ENCODE assay signal across 14 cellular contexts in genomic region chr5:3601929-3602712, GRCh38. TPM values are rescaled to one million over a fixed set of nuclear protein-coding genes. Genes with fewer than 3 reads are reported as not detected.
DNase-seq lines count a peak whose midpoint lies in the region; ATAC-seq and TF ChIP-seq lines count a peak whose summit lies in the region.
"Had no signal": no experiment of that assay in that cellular context is flagged by ENCODE, and none has a peak within 500 bp of the region (broad histone marks: within the 10 kb centered on the region; RNA-seq: fewer than 3 reads in every experiment).

No MANE protein-coding gene starts in this region.

- peaks cover 13% of the 10 kb centered on the region for H3K4me1 ChIP-seq in hepatocyte (ENCODE audit: insufficient read depth)
- no peaks in the 10 kb centered on the region for H3K4me1 ChIP-seq in parathyroid adenoma
- no peaks in the 10 kb centered on the region for H3K4me1 ChIP-seq in OCI-LY7 (ENCODE audit: insufficient read depth, low read length, poor library complexity, severe bottlenecking)

- H3K79me2 ChIP-seq in hepatocyte (no peaks in the 10 kb centered on the region), parathyroid adenoma (no peaks in the 10 kb centered on the region), OCI-LY7 (ENCODE audit: insufficient read depth, low read depth, low read length) (no peaks in the 10 kb centered on the region)

- H3K27me3 ChIP-seq in H7 (ENCODE audit: control insufficient read depth, insufficient read depth, low read length), result peaks cover 100% of the 10 kb centered on the region
- H3K27me3 ChIP-seq in hepatocyte, result peaks cover 99% of the 10 kb centered on the region
- no peaks in the 10 kb centered on the region for H3K27me3 ChIP-seq in parathyroid adenoma (ENCODE audit: control insufficient read depth, insufficient read depth, low read length)

- POLR2A ChIA-PET in activated naive CD8-positive, alpha-beta T cell treated with anti-CD3 and anti-CD28 coated beads, Interleukin-2, amount 10 ng/mL, durations not matched to agents 7 days and 5 days (lab: Charles Lee), result no interaction called here
- POLR2A ChIA-PET in OCI-LY7 (lab: Charles Lee), result no interaction called here

- H3K36me3 Mint-ChIP-seq in activated naive CD8-positive, alpha-beta T cell treated with anti-CD3 and anti-CD28 coated beads, Interleukin-2, amount 10 ng/mL, durations not matched to agents 7 days and 5 days, result peaks cover 2% of the 10 kb centered on the region

- H3K9me2 ChIP-seq in hepatocyte (replicated peaks; ENCODE audit: insufficient read depth) (no peaks in the 10 kb centered on the region), OCI-LY7 (ENCODE audit: insufficient read depth, low read length) (no peaks in the 10 kb centered on the region)

- H4K20me1 ChIP-seq in hepatocyte (ENCODE audit: insufficient read depth, poor library complexity, severe bottlenecking) (no peaks in the 10 kb centered on the region), OCI-LY7 (ENCODE audit: insufficient read depth, low read length) (no peaks in the 10 kb centered on the region)

- peak overlapping the region; percentile 28 for H3K4me3 ChIP-seq in H7 (ENCODE audit: insufficient read depth, low read depth, low read length)
- no peak overlapping the region for H3K4me3 ChIP-seq in hepatocyte
- no peak overlapping the region for H3K4me3 ChIP-seq in parathyroid adenoma (ENCODE audit: low read depth, low read length)
- no peak overlapping the region for H3K4me3 ChIP-seq in OCI-LY7 (ENCODE audit: low read depth, low read length, poor library complexity, severe bottlenecking)

- TF ChIP-seq CTCF in hepatocyte (IDR thresholded peaks at IDR 0.05; ENCODE audit: poor library complexity), result no peak
- TF ChIP-seq CTCF in parathyroid adenoma (IDR thresholded peaks at IDR 0.05), result no peak
- no peak for TF ChIP-seq CTCF in OCI-LY7 (conservative IDR thresholded peaks at IDR 0.05; ENCODE audit: low read length)

- H3K27ac ChIP-seq in hepatocyte (no peak overlapping the region), parathyroid adenoma (no peak overlapping the region), OCI-LY7 (ENCODE audit: low read depth, low read length, poor library complexity, severe bottlenecking) (no peak overlapping the region)
- H3K27ac ChIP-seq: ascending aorta, tibial nerve had no signal

- no peak overlapping the region for H3K9ac ChIP-seq in parathyroid adenoma

- H3K9me3 ChIP-seq in hepatocyte (ENCODE audit: low read depth) (no peaks in the 10 kb centered on the region), parathyroid adenoma (ENCODE audit: control insufficient read depth, low read length) (no peaks in the 10 kb centered on the region), OCI-LY7 (ENCODE audit: low read length) (no peaks in the 10 kb centered on the region)
- H3K9me3 ChIP-seq: ascending aorta, tibial nerve had no signal

- peaks cover 71% of the 10 kb centered on the region for H3K27me3 Mint-ChIP-seq in activated naive CD8-positive, alpha-beta T cell treated with anti-CD3 and anti-CD28 coated beads, Interleukin-2, amount 10 ng/mL, durations not matched to agents 7 days and 5 days

- CTCF ChIA-PET in OCI-LY7 (lab: Charles Lee; ENCODE audit: unreplicated experiment), result no interaction called here

- no peak overlapping the region for H3K4me3 Mint-ChIP-seq in activated naive CD8-positive, alpha-beta T cell treated with anti-CD3 and anti-CD28 coated beads, Interleukin-2, amount 10 ng/mL, durations not matched to agents 7 days and 5 days

- BruUV-seq in OCI-LY7 (replicated peaks; lab: Mats Ljungman, UMichigan), result no TSS peak

- peaks cover 7% of the 10 kb centered on the region for H3K9me3 Mint-ChIP-seq in activated naive CD8-positive, alpha-beta T cell treated with anti-CD3 and anti-CD28 coated beads, Interleukin-2, amount 10 ng/mL, durations not matched to agents 7 days and 5 days

- 3% methylated on average over 69 of the region's 69 CpGs for WGBS in hepatocyte (ENCODE audit: low lambda C conversion rate, missing lambda C conversion rate)

- no peak overlapping the region for H2AFZ ChIP-seq in hepatocyte
- no peak overlapping the region for H2AFZ ChIP-seq in parathyroid adenoma
- H2AFZ ChIP-seq in OCI-LY7 (ENCODE audit: low read length), result no peak overlapping the region

- peak overlapping the region; percentile 83 for H3K4me2 ChIP-seq in hepatocyte
- peak overlapping the region; percentile 32 for H3K4me2 ChIP-seq in parathyroid adenoma (ENCODE audit: low read length)
- no peak overlapping the region for H3K4me2 ChIP-seq in OCI-LY7 (ENCODE audit: low read length)

- no peaks in the 10 kb centered on the region for H3K4me1 Mint-ChIP-seq in activated naive CD8-positive, alpha-beta T cell treated with anti-CD3 and anti-CD28 coated beads, Interleukin-2, amount 10 ng/mL, durations not matched to agents 7 days and 5 days
- H3K4me1 Mint-ChIP-seq: CD8-positive, alpha-beta memory T cell had no signal

- peak overlapping the region; percentile 1 for H3K27ac Mint-ChIP-seq in activated naive CD8-positive, alpha-beta T cell treated with anti-CD3 and anti-CD28 coated beads, Interleukin-2, amount 10 ng/mL, durations not matched to agents 7 days and 5 days
- H3K27ac Mint-ChIP-seq: CD8-positive, alpha-beta memory T cell had no signal

- DNase-seq in H7, result peak; percentile 69
- peak; percentile 30 for DNase-seq in activated naive CD8-positive, alpha-beta T cell treated with anti-CD3 and anti-CD28 coated beads, Interleukin-2, amount 10 ng/mL, durations not matched to agents 7 days and 5 days
- DNase-seq in hepatocyte (ENCODE audit: low spot score), result no peak
- no peak for DNase-seq in OCI-LY7 (ENCODE audit: low spot score)
- no peak for DNase-seq in pons (ENCODE audit: low spot score)
- DNase-seq in glomerular visceral epithelial cell (ENCODE audit: extremely low spot score), result no peak
- no peak for DNase-seq in NCI-H1105 treated with DMSO at 0.1 percent for 48 hours (lab: John Stamatoyannopoulos, UW)
- DNase-seq: activated T-cell treated with anti-CD3 and anti-CD28 coated beads, Interleukin-2, amount 50 U/mL, for 1 hour; CD8-positive, alpha-beta memory T cell; NCI-H1694; NCI-H526 treated with DMSO at 0.1 percent for 48 hours had no signal

- ATAC-seq in activated naive CD8-positive, alpha-beta T cell treated with anti-CD3 and anti-CD28 coated beads, Interleukin-2, amount 10 ng/mL, durations not matched to agents 7 days and 5 days (ENCODE audit: low read depth), result no peak

- intact Hi-C loops in OCI-LY7 (cut with micrococcal nuclease; ENCODE audit: unreplicated experiment), result no loop called here

- H3K36me3 ChIP-seq in H7 (replicated peaks; ENCODE audit: control insufficient read depth, insufficient read depth, low read length) (no peaks in the 10 kb centered on the region), hepatocyte (replicated peaks; ENCODE audit: insufficient read depth, low read depth) (no peaks in the 10 kb centered on the region), parathyroid adenoma (ENCODE audit: control insufficient read depth, insufficient read depth, low read length) (no peaks in the 10 kb centered on the region), OCI-LY7 (ENCODE audit: insufficient read depth, low read length) (no peaks in the 10 kb centered on the region)
- H3K36me3 ChIP-seq: ascending aorta, tibial nerve had no signal

RNA-seq across cellular contexts. Expression of gene IRX1, which starts 6.5 kb away (rescaled TPM):
- total RNA-seq in H7 (2014; rRNA removed; shearing (Covaris generic)), result 1.7 and 2.7 TPM in 2 replicates
- total RNA-seq in activated naive CD8-positive, alpha-beta T cell treated with anti-CD3 and anti-CD28 coated beads, Interleukin-2, amount 10 ng/mL, durations not matched to agents 7 days and 5 days, result not detected
- total RNA-seq in hepatocyte (3.8 and 4.3 TPM in 2 replicates), OCI-LY7 (2022) (not detected in 2 replicates)
- 10.2 and 15.9 TPM in 2 replicates for polyA plus RNA-seq in hepatocyte
- total RNA-seq in OCI-LY7 (2014; rRNA removed; shearing (Covaris generic)), result not detected in 2 replicates
- total RNA-seq: CD8-positive, alpha-beta memory T cell had no signal
- polyA plus RNA-seq: CD8-positive, alpha-beta memory T cell had no signal

Comparison
In these comparisons a context has a peak if more than half of its experiments do, and no peak if none do; other contexts are left out.
1. DNase-seq: peak in H7 (single experiment) and activated naive CD8-positive, alpha-beta T cell treated with anti-CD3 and anti-CD28 coated beads, Interleukin-2, amount 10 ng/mL, durations not matched to agents 7 days and 5 days (single experiment); none in hepatocyte (single experiment), OCI-LY7 (single experiment), pons (single experiment), glomerular visceral epithelial cell (single experiment) and NCI-H1105 treated with DMSO at 0.1 percent for 48 hours (single experiment).